In genomic region chr12:47704719-47705118, GRCh38 we compare ENCODE assay signal across 1 cellular context.
TF ChIP-seq lines count a peak whose summit lies in the region.

No MANE protein-coding gene starts in this region.

TF ChIP-seq in liver, 16 proteins besides CTCF, POLR2A, EP300 and RAD21 (continued from another document):
- TF ChIP-seq ZBTB33 (IDR thresholded peaks at IDR 0.05) (no peak), YY1 (IDR thresholded peaks at IDR 0.05) (no peak), RXRA (IDR thresholded peaks at IDR 0.05) (no peak), SP1 (IDR thresholded peaks at IDR 0.05) (no peak), FOXA1 (IDR thresholded peaks at IDR 0.05) (no peak)
TF ChIP-seq in liver: peak in this region for 0.
